ENCODE assay signal across 18 cellular contexts in the genomic region with DNA sequence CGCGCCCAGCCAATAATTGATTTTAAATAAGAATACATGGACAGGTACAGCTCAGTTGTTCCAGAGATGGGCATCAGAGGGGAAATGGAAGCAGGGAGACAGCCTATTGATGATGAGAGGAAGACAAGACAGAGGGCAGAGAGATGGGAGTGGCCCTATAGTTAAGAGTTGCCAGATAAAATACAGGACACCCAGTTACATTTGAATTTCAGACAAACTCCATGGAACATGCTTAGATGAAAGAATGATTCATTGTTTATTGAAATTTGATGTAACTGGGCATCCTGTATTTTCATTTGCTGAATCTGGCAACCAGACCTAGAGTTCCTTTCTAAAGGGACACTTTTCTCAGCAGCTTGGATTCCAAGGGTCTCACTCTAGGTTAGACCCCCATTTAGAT.
DNase-seq lines count a peak whose midpoint lies in the region; ATAC-seq and TF ChIP-seq lines count a peak whose summit lies in the region.
"Had no signal": no experiment of that assay in that cellular context is flagged by ENCODE, and none has a peak within 500 bp of the region (broad histone marks: within the 10 kb centered on the region; RNA-seq: fewer than 3 reads in every experiment).

No MANE protein-coding gene starts in this region.

- intact Hi-C loops in heart right ventricle (cut with DNase I) (loop anchor here in 4 of 10 donors (5.0 to 10.0 kb wide), 3 partner anchors 97 to 205 kb away; no protein-coding TSS in a partner anchor), cardiac septum (cut with DNase I) (no loop called here), psoas muscle (cut with DNase I) (no loop called here), uterus (cut with DNase I; ENCODE audit: low total_unique reads) (no loop called here)
- intact Hi-C loops in activated naive CD4-positive, alpha-beta T cell treated with anti-CD3 and anti-CD28 coated beads for 36 hours (cut with micrococcal nuclease), result no loop called here

- H3K36me3 ChIP-seq in heart right ventricle (no peaks in the 10 kb centered on the region), gastroesophageal sphincter (no peaks in the 10 kb centered on the region), psoas muscle (ENCODE audit: insufficient read depth in 1 of 2, low read depth in 1 of 2) (no peaks in the 10 kb centered on the region), uterus (no peaks in the 10 kb centered on the region)

- peaks cover 12% of the 10 kb centered on the region for H3K4me1 Mint-ChIP-seq in activated naive CD4-positive, alpha-beta T cell treated with anti-CD3 and anti-CD28 coated beads for 36 hours (ENCODE audit: low read depth)

- TF ChIP-seq EP300 in gastroesophageal sphincter (IDR thresholded peaks at IDR 0.05), result no peak

- DNase-seq in heart right ventricle (no peak), cardiac septum (ENCODE audit: low spot score) (no peak), psoas muscle (no peak), uterus (no peak), NCI-H2196 (lab: John Stamatoyannopoulos, UW; ENCODE audit: unreplicated experiment) (no peak)
- no peak for DNase-seq in activated naive CD4-positive, alpha-beta T cell treated with anti-CD3 and anti-CD28 coated beads for 36 hours
- DNase-seq: activated naive CD4-positive, alpha-beta T cell treated with anti-CD3 and anti-CD28 coated beads, Interleukin-2, amount 10 ng/mL, durations not matched to agents 7 days and 5 days; CD4-positive, CD25-positive, alpha-beta regulatory T cell; DMS79; effector CD4-positive, alpha-beta T cell; MV-4-11; NCI-H2029 treated with DMSO at 0.1 percent for 48 hours; NCI-H524; stimulated activated CD4-positive, alpha-beta T cell treated with anti-CD3 and anti-CD28 coated beads, Interleukin-4, amount 100 ng/mL, for 4 hours had no signal

- H3K27ac ChIP-seq in heart right ventricle (peak overlapping the region; percentile 49 to 93 (median 78)), gastroesophageal sphincter (peak overlapping the region; percentile 40 to 79 (median 72)), psoas muscle (peak overlapping the region; percentile 46), uterus (peak overlapping the region; percentile 56 to 59)

- WGBS in heart right ventricle, 2 donors, result 97 to 98% methylated on average over 2 of the region's 2 CpGs
- 92% methylated on average over 2 of the region's 2 CpGs; no CpG with 5 or more reads in 1 of the 2 donors for whole genome bisulfite sequencing in gastroesophageal sphincter (ENCODE audit: low coverage in 1 of 2), 2 donors
- 98 to 99% (median 98%) methylated on average over 2 of the region's 2 CpGs for WGBS in psoas muscle, 3 donors

- no peak overlapping the region for H3K4me3 ChIP-seq in heart right ventricle
- no peak overlapping the region for H3K4me3 ChIP-seq in gastroesophageal sphincter
- H3K4me3 ChIP-seq in psoas muscle, result no peak overlapping the region
- no peak overlapping the region for H3K4me3 ChIP-seq in uterus

- H3K27ac Mint-ChIP-seq in activated naive CD4-positive, alpha-beta T cell treated with anti-CD3 and anti-CD28 coated beads for 36 hours, result no peak overlapping the region
- H3K27ac Mint-ChIP-seq: activated naive CD4-positive, alpha-beta T cell treated with anti-CD3 and anti-CD28 coated beads, Interleukin-2, amount 10 ng/mL, durations not matched to agents 7 days and 5 days; natural killer cell treated with Interleukin-12 subunit alpha and Interleukin-12 subunit beta and Interleukin-15 and Interleukin-18, amount 100 ng/mL, for 72 hours had no signal

- ATAC-seq in heart right ventricle (no peak), gastroesophageal sphincter (no peak), psoas muscle (no peak), HG02852 (IDR thresholded peaks at IDR 0.05; ENCODE audit: unreplicated experiment) (no peak)
- ATAC-seq: HepG2; natural killer cell treated with Interleukin-12 subunit alpha and Interleukin-12 subunit beta and Interleukin-15 and Interleukin-18, amount 100 ng/mL, for 72 hours had no signal

- no peaks in the 10 kb centered on the region for H3K9me3 Mint-ChIP-seq in activated naive CD4-positive, alpha-beta T cell treated with anti-CD3 and anti-CD28 coated beads for 36 hours
- H3K9me3 Mint-ChIP-seq: activated naive CD4-positive, alpha-beta T cell treated with anti-CD3 and anti-CD28 coated beads, Interleukin-2, amount 10 ng/mL, durations not matched to agents 7 days and 5 days; natural killer cell treated with Interleukin-12 subunit alpha and Interleukin-12 subunit beta and Interleukin-15 and Interleukin-18, amount 100 ng/mL, for 72 hours had no signal

- no peak for TF ChIP-seq POLR2A in gastroesophageal sphincter (IDR thresholded peaks at IDR 0.05)
- no peak for TF ChIP-seq POLR2A in uterus (IDR thresholded peaks at IDR 0.05)

- no peak for TF ChIP-seq CTCF in heart right ventricle (IDR thresholded peaks at IDR 0.05)
- TF ChIP-seq CTCF in gastroesophageal sphincter (IDR thresholded peaks at IDR 0.05), result no peak
- no peak for TF ChIP-seq CTCF in psoas muscle (IDR thresholded peaks at IDR 0.05)
- TF ChIP-seq CTCF in uterus (IDR thresholded peaks at IDR 0.05), result no peak

- H3K27me3 Mint-ChIP-seq in activated naive CD4-positive, alpha-beta T cell treated with anti-CD3 and anti-CD28 coated beads for 36 hours (ENCODE audit: low read depth), result no peaks in the 10 kb centered on the region
- H3K27me3 Mint-ChIP-seq: CD4-positive, CD25-positive, alpha-beta regulatory T cell had no signal

- H3K36me3 Mint-ChIP-seq in activated naive CD4-positive, alpha-beta T cell treated with anti-CD3 and anti-CD28 coated beads for 36 hours (ENCODE audit: low read depth), result no peaks in the 10 kb centered on the region
- H3K36me3 Mint-ChIP-seq: activated naive CD4-positive, alpha-beta T cell treated with anti-CD3 and anti-CD28 coated beads, Interleukin-2, amount 10 ng/mL, durations not matched to agents 7 days and 5 days; CD4-positive, CD25-positive, alpha-beta regulatory T cell; natural killer cell treated with Interleukin-12 subunit alpha and Interleukin-12 subunit beta and Interleukin-15 and Interleukin-18, amount 100 ng/mL, for 72 hours had no signal

- no peak overlapping the region for H3K4me3 Mint-ChIP-seq in activated naive CD4-positive, alpha-beta T cell treated with anti-CD3 and anti-CD28 coated beads for 36 hours
- H3K4me3 Mint-ChIP-seq: activated naive CD4-positive, alpha-beta T cell treated with anti-CD3 and anti-CD28 coated beads, Interleukin-2, amount 10 ng/mL, durations not matched to agents 7 days and 5 days; CD4-positive, CD25-positive, alpha-beta regulatory T cell; natural killer cell treated with Interleukin-12 subunit alpha and Interleukin-12 subunit beta and Interleukin-15 and Interleukin-18, amount 100 ng/mL, for 72 hours had no signal

- CTCF ChIA-PET in activated naive CD4-positive, alpha-beta T cell treated with anti-CD3 and anti-CD28 coated beads for 36 hours (lab: Charles Lee), result no interaction called here

- H3K9me3 ChIP-seq in heart right ventricle (no peaks in the 10 kb centered on the region), gastroesophageal sphincter (no peaks in the 10 kb centered on the region), psoas muscle (no peaks in the 10 kb centered on the region), uterus (no peaks in the 10 kb centered on the region)

- H3K27me3 ChIP-seq in heart right ventricle (no peaks in the 10 kb centered on the region), gastroesophageal sphincter (no peaks in the 10 kb centered on the region), psoas muscle (ENCODE audit: insufficient read depth in 3 of 3, low read length in 2 of 3) (no peaks in the 10 kb centered on the region), uterus (no peaks in the 10 kb centered on the region)

- H3K4me1 ChIP-seq in heart right ventricle, result peaks cover 6 to 65% (median 51%) of the 10 kb centered on the region in 9 donors
- H3K4me1 ChIP-seq in gastroesophageal sphincter, result peaks cover 2 to 62% (median 5%) of the 10 kb centered on the region in 3 donors
- peaks cover 6% of the 10 kb centered on the region for H3K4me1 ChIP-seq in psoas muscle
- H3K4me1 ChIP-seq in uterus, result no peaks in the 10 kb centered on the region
